In the genomic region with DNA sequence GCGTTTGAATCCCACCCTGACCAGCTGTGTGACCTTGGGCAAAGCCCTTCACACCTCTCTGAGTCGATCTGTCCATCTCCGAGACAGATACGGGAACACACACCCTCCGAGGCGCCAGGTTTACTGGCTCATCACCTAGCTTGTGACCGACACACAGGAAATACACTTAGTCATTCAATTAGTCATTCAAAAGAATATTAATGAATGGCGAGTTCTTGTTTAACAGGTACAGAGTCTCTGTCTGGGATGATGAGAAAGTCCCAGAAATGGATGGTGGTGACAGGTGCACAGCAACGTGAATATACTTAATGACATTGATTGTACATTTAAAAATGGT, we compare ENCODE assay signal across 27 cellular contexts.
DNase-seq lines count a peak whose midpoint lies in the region; ATAC-seq and TF ChIP-seq lines count a peak whose summit lies in the region.
"Had no signal": no experiment of that assay in that cellular context is flagged by ENCODE, and none has a peak within 500 bp of the region (broad histone marks: within the 10 kb centered on the region; RNA-seq: fewer than 3 reads in every experiment).

No MANE protein-coding gene starts in this region.

- CTCF ChIA-PET in PC-3 (lab: Charles Lee), result no interaction called here

- POLR2A ChIA-PET in PC-3 (lab: Charles Lee; ENCODE audit: unreplicated experiment), result no interaction called here

- H3K4me1 ChIP-seq in PC-3 (ENCODE audit: insufficient read depth, low read length), result peaks cover 14% of the 10 kb centered on the region
- H3K4me1 ChIP-seq in suprapubic skin, result no peaks in the 10 kb centered on the region
- H3K4me1 ChIP-seq: gastrocnemius medialis, HAP-1, parathyroid adenoma, right atrium auricular region had no signal

- H3K36me3 ChIP-seq in PC-3 (ENCODE audit: low read depth, low read length), result no peaks in the 10 kb centered on the region
- H3K36me3 ChIP-seq in suprapubic skin, result no peaks in the 10 kb centered on the region
- H3K36me3 ChIP-seq: esophagus muscularis mucosa, gastrocnemius medialis, HAP-1, neural progenitor cell, right atrium auricular region had no signal

- H3K4me3 ChIP-seq in PC-3 (ENCODE audit: low read length) (0 out of 2 replicates have a peak overlapping the region, but pooled peaks have one; percentile 18), dorsolateral prefrontal cortex (no peak overlapping the region), suprapubic skin (no peak overlapping the region)
- H3K4me3 ChIP-seq: esophagus muscularis mucosa, gastrocnemius medialis, HAP-1, neural progenitor cell, right atrium auricular region had no signal

- H4K20me1 ChIP-seq in PC-3 (ENCODE audit: low read length), result no peaks in the 10 kb centered on the region

- no peak overlapping the region for H2AFZ ChIP-seq in PC-3 (ENCODE audit: low read length)
- H2AFZ ChIP-seq: neural progenitor cell, parathyroid adenoma had no signal

- H3K79me2 ChIP-seq in PC-3 (ENCODE audit: low read length), result no peaks in the 10 kb centered on the region
- H3K79me2 ChIP-seq: parathyroid adenoma had no signal

- peak overlapping the region; percentile 63 for H3K4me2 ChIP-seq in PC-3 (ENCODE audit: low read length)
- H3K4me2 ChIP-seq: neural progenitor cell had no signal

- H3K27me3 ChIP-seq in PC-3 (ENCODE audit: low read length), result no peaks in the 10 kb centered on the region
- H3K27me3 ChIP-seq in dorsolateral prefrontal cortex, result no peaks in the 10 kb centered on the region
- H3K27me3 ChIP-seq in suprapubic skin, result peaks cover 18% of the 10 kb centered on the region
- H3K27me3 ChIP-seq: neural progenitor cell, right atrium auricular region had no signal

- WGBS in suprapubic skin, result 73% methylated on average over 9 of the region's 9 CpGs

- no peaks in the 10 kb centered on the region for H3K9me2 ChIP-seq in PC-3 (replicated peaks; ENCODE audit: low read length)

- intact Hi-C loops in PC-3 (cut with micrococcal nuclease) (no loop called here), dorsolateral prefrontal cortex (cut with DNase I) (no loop called here)

- H3K9me3 ChIP-seq in PC-3 (ENCODE audit: low read length) (no peaks in the 10 kb centered on the region), suprapubic skin (no peaks in the 10 kb centered on the region)
- H3K9me3 ChIP-seq: esophagus muscularis mucosa, gastrocnemius medialis, HAP-1, right atrium auricular region had no signal

- BruUV-seq in PC-3 (replicated peaks; lab: Mats Ljungman, UMichigan), result no TSS peak

- H3K27ac ChIP-seq in PC-3 (ENCODE audit: low read length) (peak overlapping the region; percentile 32; the same call in 1 of the 2 replicates), dorsolateral prefrontal cortex (peak overlapping the region in 34 of 59 donors; percentile 1 to 79 (median 43)), suprapubic skin (peak overlapping the region; percentile 63)
- H3K27ac ChIP-seq: esophagus muscularis mucosa, gastrocnemius medialis, neural progenitor cell, parathyroid adenoma had no signal

- no peak for TF ChIP-seq EP300 in suprapubic skin (IDR thresholded peaks at IDR 0.05)

- H3K9ac ChIP-seq in PC-3 (ENCODE audit: low read length), result no peak overlapping the region
- H3K9ac ChIP-seq: neural progenitor cell, parathyroid adenoma had no signal

- DNase-seq in PC-3 (peak; percentile 63), dorsolateral prefrontal cortex (no peak), suprapubic skin (ENCODE audit: low spot score in 2 of 2) (no peak), AG08396 (ENCODE audit: low spot score) (no peak)
- DNase-seq: activated CD4-positive, alpha-beta memory T cell treated with anti-CD3 and anti-CD28 coated beads, Interleukin-2, amount 10 ng/mL, durations not matched to agents 7 days and 5 days; activated CD4-positive, CD25-positive, alpha-beta regulatory T cell treated with anti-CD3 and anti-CD28 coated beads, Interleukin-2, amount 50 U/mL, for 72 hours; activated CD8-positive, alpha-beta memory T cell treated with anti-CD3 and anti-CD28 coated beads, Interleukin-2, amount 50 U/mL, for 48 hours; amygdala; DMS 273 treated with DMSO at 0.1 percent for 48 hours; effector memory CD4-positive, alpha-beta T cell; gastrocnemius medialis; hippocampal formation; mesendoderm; NCI-H1105; NCI-H187 treated with DMSO at 0.1 percent for 48 hours; NCI-H526; stimulated activated CD4-positive, alpha-beta T cell treated with anti-CD3 and anti-CD28 coated beads, Interleukin-2, amount 100 ng/mL, for 48 hours; T-helper 2 cell had no signal

- TF ChIP-seq CTCF in PC-3 (conservative IDR thresholded peaks at IDR 0.05; ENCODE audit: low read depth, low read length) (no peak), dorsolateral prefrontal cortex (IDR thresholded peaks at IDR 0.05 in 54 of 56, conservative IDR thresholded peaks at IDR 0.05 in 2 of 56; ENCODE audit: low read depth in 1 of 56, partially characterized antibody in 56 of 56) (no peak), suprapubic skin (IDR thresholded peaks at IDR 0.05) (no peak)

- no peaks in the 10 kb centered on the region for H3F3A ChIP-seq in PC-3 (ENCODE audit: low read length, unreplicated experiment)

- no peak for TF ChIP-seq POLR2A in suprapubic skin (IDR thresholded peaks at IDR 0.05)

- ATAC-seq in GM18520 (IDR thresholded peaks at IDR 0.05; ENCODE audit: unreplicated experiment) (peak; percentile 42), PC-3 (peak; percentile 77), HG03039 (IDR thresholded peaks at IDR 0.05; ENCODE audit: unreplicated experiment) (no peak), HG03139 (IDR thresholded peaks at IDR 0.05; ENCODE audit: unreplicated experiment) (no peak)
- ATAC-seq: gastrocnemius medialis, SK-N-SH treated with all-trans-retinoic acid at 6 μM for 48 hours had no signal

Comparison
In these comparisons a context has a peak if more than half of its experiments do, and no peak if none do; other contexts are left out.
1. ATAC-seq: peak in GM18520 (single experiment) and PC-3 (single experiment); none in HG03039 (single experiment) and HG03139 (single experiment).
2. Peak in every context shown above with its lines, with median percentiles within 50 percentile points of each other: H3K27ac ChIP-seq.